ENCODE assay signal across 8 cellular contexts in genomic region chr16:29848420-29849297, GRCh38. TPM values are rescaled to one million over a fixed set of nuclear protein-coding genes. Genes with fewer than 3 reads are reported as not detected.
DNase-seq lines count a peak whose midpoint lies in the region; ATAC-seq, FAIRE-seq and TF ChIP-seq lines count a peak whose summit lies in the region.

No MANE protein-coding gene starts in this region.

- no peaks in the 10 kb centered on the region for H3K9me3 ChIP-seq in A549
- H3K9me3 ChIP-seq in lung (ENCODE audit: control insufficient read depth in 2 of 2, insufficient read depth in 1 of 2, low read length in 1 of 2): no peaks in the 10 kb centered on the region

- in situ Hi-C loops in GM13976 (cut with MboI; ENCODE audit: low sequenced_read_pairs, unreplicated experiment): no loop called here

- H3K36me3 ChIP-seq in lung (ENCODE audit: control insufficient read depth in 2 of 2, insufficient read depth in 2 of 2, low read length in 2 of 2): peaks cover 4 to 42% of the 10 kb centered on the region in 2 donors

- H3K4me3 ChIP-seq in A549: no peak overlapping the region
- no peak overlapping the region for H3K4me3 ChIP-seq in dorsolateral prefrontal cortex
- H3K4me3 ChIP-seq in lung: no peak overlapping the region

- no peak for TF ChIP-seq EP300 in A549 (IDR thresholded peaks at IDR 0.05)

- ATAC-seq in A549 (peak; percentile 92 to 95), lung (ENCODE audit: insufficient read depth, low FRiP score) (peak; percentile 55), HG03025 (IDR thresholded peaks at IDR 0.05; ENCODE audit: low FRiP score, unreplicated experiment) (no peak)

- no peaks in the 10 kb centered on the region for H3K27me3 ChIP-seq in dorsolateral prefrontal cortex
- H3K27me3 ChIP-seq in lung (ENCODE audit: control insufficient read depth, insufficient read depth): no peaks in the 10 kb centered on the region

- peak; percentile 89 for TF ChIP-seq CTCF in A549 (IDR thresholded peaks at IDR 0.05)
- peak; percentile 85 for TF ChIP-seq CTCF in GM13976 (IDR thresholded peaks at IDR 0.05; ENCODE audit: borderline replicate concordance, control extremely low read depth, extremely low read depth, insufficient read depth, missing control alignments)
- peak; percentile 37 to 96 (median 85) for TF ChIP-seq CTCF in dorsolateral prefrontal cortex (IDR thresholded peaks at IDR 0.05 in 54 of 56, conservative IDR thresholded peaks at IDR 0.05 in 2 of 56; ENCODE audit: low read depth in 1 of 56, partially characterized antibody in 56 of 56)
- TF ChIP-seq CTCF in lung (IDR thresholded peaks at IDR 0.05; ENCODE audit: control extremely low read depth, extremely low read depth): peak; percentile 70

- H3K4me1 ChIP-seq in A549: no peaks in the 10 kb centered on the region
- peaks cover 0 to 3% of the 10 kb centered on the region in 2 donors for H3K4me1 ChIP-seq in lung (ENCODE audit: control insufficient read depth in 2 of 2, insufficient read depth in 2 of 2, low read length in 2 of 2)

- peak; percentile 77 to 81 for DNase-seq in A549 (ENCODE audit: low read depth in 1 of 2, low spot score in 1 of 2)
- peak; percentile 88 for DNase-seq in GM13976 (ENCODE audit: low spot score)
- peak; percentile 62 for DNase-seq in NCI-H460 (ENCODE audit: extremely low read depth, low read depth)
- peak; percentile 86 to 89 for DNase-seq in activated CD4-positive, alpha-beta T cell treated with anti-CD3 and anti-CD28 coated beads, Interleukin-2, amount 50 U/mL, for 48 hours
- DNase-seq in dorsolateral prefrontal cortex: peak; percentile 56 to 84 (median 74)
- peak; percentile 79 for DNase-seq in lung (ENCODE audit: low spot score)
- peak; percentile 68 for DNase-seq in stimulated activated CD8-positive, alpha-beta memory T cell treated with anti-CD3 and anti-CD28 coated beads, Interleukin-15, amount 100 ng/mL, for 1 hour (ENCODE audit: low read depth)

- no peak overlapping the region for H3K27ac ChIP-seq in A549
- peak overlapping the region in 46 of 59 donors; percentile 1 to 78 (median 52) for H3K27ac ChIP-seq in dorsolateral prefrontal cortex
- no peak overlapping the region for H3K27ac ChIP-seq in lung (ENCODE audit: low read depth in 1 of 2, low read length in 1 of 2)

- WGBS in A549 (ENCODE audit: missing lambda C conversion rate): 37% methylated on average over 15 of the region's 15 CpGs
- WGBS in lung, 2 donors: 46 to 47% methylated on average over 15 of the region's 15 CpGs

- CTCF ChIA-PET in A549 (lab: Yijun Ruan, JAX): interaction anchor here (0.5 to 26.2 kb wide), 49 partner anchors 11 to 195 kb away, joined by 3 to 568 read pairs (median 4); partner anchors contain the start of genes C16orf92, CDIPT, HIRIP3 and INO80E

- TF ChIP-seq RAD21 in A549 (conservative IDR thresholded peaks at IDR 0.05 in 1 of 2, IDR thresholded peaks at IDR 0.05 in 1 of 2): peak; percentile 78 to 86

- intact Hi-C loops in dorsolateral prefrontal cortex (cut with DNase I): loop anchor here in 1 of 2 donors (2.0 to 5.0 kb wide), 2 partner anchors 40 to 79 kb away; partner anchors contain the start of gene KCTD13

- POLR2A ChIA-PET in A549 (lab: Yijun Ruan, JAX): interaction anchor here (0.6 to 1.2 kb wide), 5 partner anchors 26 to 41 kb away, joined by 3 to 9 read pairs (median 4); partner anchors contain the start of genes MVP and PAGR1

- FAIRE-seq in A549 (lab: Jason Lieb, UNC): no peak

- TF ChIP-seq POLR2A in A549 (IDR thresholded peaks at IDR 0.05; ENCODE audit: low read length): no peak

- H3K4me2 ChIP-seq in A549: no peak overlapping the region

TF ChIP-seq in A549, 52 proteins besides CTCF, POLR2A, EP300 and RAD21 (continues in another document):
- TF ChIP-seq HMGXB4 (CRISPR knock-in tag; IDR thresholded peaks at IDR 0.05; ENCODE audit: borderline replicate concordance): no peak
- no peak for TF ChIP-seq ZSCAN20 (CRISPR knock-in tag; IDR thresholded peaks at IDR 0.05)
- no peak for TF ChIP-seq HOXA7 (CRISPR knock-in tag; IDR thresholded peaks at IDR 0.05)
- no peak for TF ChIP-seq HOXB5 (CRISPR knock-in tag; IDR thresholded peaks at IDR 0.05)
- TF ChIP-seq SREBF2 (IDR thresholded peaks at IDR 0.05): no peak
- 0 out of 5 replicates have a peak, but pooled peaks of 1 of the 2 experiments have one; percentile 19 for TF ChIP-seq JUN (IDR thresholded peaks at IDR 0.05)
- no peak for TF ChIP-seq KDM5A (IDR thresholded peaks at IDR 0.05)
- TF ChIP-seq HDAC2 (IDR thresholded peaks at IDR 0.05): no peak
- TF ChIP-seq SMC3 (IDR thresholded peaks at IDR 0.05): peak; percentile 90
- TF ChIP-seq EHMT2 (IDR thresholded peaks at IDR 0.05; ENCODE audit: low read depth): no peak

RNA-seq across cellular contexts. Expression of gene CDIPT, which starts 14.4 kb away (rescaled TPM):
- polyA plus RNA-seq in A549 (2011; rRNA removed): 64.0 and 84.3 TPM in 2 replicates
- polyA plus RNA-seq in A549 (2012; cell fraction: cytosol; rRNA removed): 101 and 128 TPM in 2 replicates
- polyA plus RNA-seq in A549 (2012; cell fraction: nucleus; rRNA removed): 105 TPM in 2 replicates
- polyA plus RNA-seq in A549 (2017; fragmentation: RNase III; extraction: RNeasy Plus Mini Kit Qiagen cat#74134 plus additional on column Dnase treatment): 60.3 to 72.1 TPM (median 71.2 TPM) in 3 replicates
- 45.2 and 48.8 TPM in 2 replicates for polyA minus RNA-seq in A549 (2011; rRNA and poly(A)+ RNA removed)
- total RNA-seq in NCI-H460 (2014; rRNA removed; shearing (Covaris generic)): 65.5 and 69.3 TPM in 2 replicates
- polyA plus RNA-seq in NCI-H460 (2014; cell fraction: nucleus; rRNA removed): 61.3 and 64.1 TPM in 2 replicates
- total RNA-seq in dorsolateral prefrontal cortex: 100 to 1,000 TPM in 36 of 120 experiments, 10 to 100 TPM in 84; 63.9 to 118 (median 94.7) TPM
- 10 to 100 TPM; 66.9 to 71.7 TPM for total RNA-seq in lung
- polyA plus RNA-seq in lung: 100 to 1,000 TPM in 1 of 2 donors, 10 to 100 TPM in 1; 75.0 to 105 TPM

RNA-seq across cellular contexts. Expression of gene MVP, which starts 28.4 kb away (rescaled TPM):
- 73.3 and 87.7 TPM in 2 replicates for polyA plus RNA-seq in A549 (2011; rRNA removed)
- polyA plus RNA-seq in A549 (2012; cell fraction: cytosol; rRNA removed): 50.3 and 58.7 TPM in 2 replicates
- 188 and 201 TPM in 2 replicates for polyA plus RNA-seq in A549 (2012; cell fraction: nucleus; rRNA removed)
- 86.2 to 109 TPM (median 106 TPM) in 3 replicates for polyA plus RNA-seq in A549 (2017; fragmentation: RNase III; extraction: RNeasy Plus Mini Kit Qiagen cat#74134 plus additional on column Dnase treatment)
- 325 and 351 TPM in 2 replicates for polyA minus RNA-seq in A549 (2011; rRNA and poly(A)+ RNA removed)
- 32.9 and 35.9 TPM in 2 replicates for total RNA-seq in NCI-H460 (2014; rRNA removed; shearing (Covaris generic))
- 18.9 and 21.7 TPM in 2 replicates for polyA plus RNA-seq in NCI-H460 (2014; cell fraction: nucleus; rRNA removed)
- 10 to 100 TPM; 16.4 to 85.7 (median 36.1) TPM for total RNA-seq in dorsolateral prefrontal cortex
- total RNA-seq in lung: 100 to 1,000 TPM; 150 to 322 TPM
- polyA plus RNA-seq in lung: 100 to 1,000 TPM; 239 to 267 TPM

RNA-seq across cellular contexts. Expression of gene PAGR1, which starts 32.7 kb away (rescaled TPM):
- polyA plus RNA-seq in A549 (2011; rRNA removed) (18.9 and 26.7 TPM in 2 replicates), A549 (2017; fragmentation: RNase III; extraction: RNeasy Plus Mini Kit Qiagen cat#74134 plus additional on column Dnase treatment) (41.0 to 44.5 TPM (median 43.1 TPM) in 3 replicates), lung (10 to 100 TPM; 29.8 to 43.2 TPM)
- polyA plus RNA-seq in A549 (2012; cell fraction: cytosol; rRNA removed): 43.8 and 50.3 TPM in 2 replicates
- polyA plus RNA-seq in A549 (2012; cell fraction: nucleus; rRNA removed): 25.9 and 29.0 TPM in 2 replicates
- polyA minus RNA-seq in A549 (2011; rRNA and poly(A)+ RNA removed): 4.3 and 5.9 TPM in 2 replicates
- 23.3 and 25.8 TPM in 2 replicates for total RNA-seq in NCI-H460 (2014; rRNA removed; shearing (Covaris generic))
- 40.0 and 47.2 TPM in 2 replicates for polyA plus RNA-seq in NCI-H460 (2014; cell fraction: nucleus; rRNA removed)
- total RNA-seq in dorsolateral prefrontal cortex (10 to 100 TPM; 16.6 to 44.6 (median 24.7) TPM), lung (10 to 100 TPM; 18.4 to 23.1 TPM)

RNA-seq across cellular contexts. Expression of gene PRRT2, which starts 36.7 kb away (rescaled TPM):
- polyA plus RNA-seq in A549 (2011; rRNA removed): 0.25 and 0.34 TPM in 2 replicates
- 0.54 and 0.62 TPM in 2 replicates for polyA plus RNA-seq in A549 (2012; cell fraction: cytosol; rRNA removed)
- 5.0 and 5.1 TPM in 2 replicates for polyA plus RNA-seq in A549 (2012; cell fraction: nucleus; rRNA removed)
- polyA plus RNA-seq in A549 (2017; fragmentation: RNase III; extraction: RNeasy Plus Mini Kit Qiagen cat#74134 plus additional on column Dnase treatment): 0.34 to 0.55 TPM (median 0.44 TPM) in 3 replicates
- polyA minus RNA-seq in A549 (2011; rRNA and poly(A)+ RNA removed): 0.29 and 0.34 TPM in 2 replicates
- 0.20 and 0.22 TPM in 2 replicates for total RNA-seq in NCI-H460 (2014; rRNA removed; shearing (Covaris generic))
- 0.70 TPM in 1 of 2 replicates, not detected in the other for polyA plus RNA-seq in NCI-H460 (2014; cell fraction: nucleus; rRNA removed)
- 100 to 1,000 TPM in 117 of 120 experiments, 10 to 100 TPM in 3; 59.4 to 245 (median 169) TPM for total RNA-seq in dorsolateral prefrontal cortex
- 1 to 10 TPM; 1.2 to 6.5 TPM for total RNA-seq in lung
- 1 to 10 TPM in 1 of 2 donors, under 1 TPM in 1; 0.49 to 1.8 TPM for polyA plus RNA-seq in lung

RNA-seq across cellular contexts. Expression of gene MAZ, which starts 42.3 kb away (rescaled TPM):
- polyA plus RNA-seq in A549 (2011; rRNA removed): 79.6 and 99.7 TPM in 2 replicates
- 192 and 249 TPM in 2 replicates for polyA plus RNA-seq in A549 (2012; cell fraction: cytosol; rRNA removed)
- polyA plus RNA-seq in A549 (2012; cell fraction: nucleus; rRNA removed): 213 and 345 TPM in 2 replicates
- polyA plus RNA-seq in A549 (2017; fragmentation: RNase III; extraction: RNeasy Plus Mini Kit Qiagen cat#74134 plus additional on column Dnase treatment): 216 to 231 TPM (median 221 TPM) in 3 replicates
- polyA minus RNA-seq in A549 (2011; rRNA and poly(A)+ RNA removed): 200 and 239 TPM in 2 replicates
- total RNA-seq in NCI-H460 (2014; rRNA removed; shearing (Covaris generic)): 206 and 220 TPM in 2 replicates
- polyA plus RNA-seq in NCI-H460 (2014; cell fraction: nucleus; rRNA removed): 297 and 324 TPM in 2 replicates
- total RNA-seq in dorsolateral prefrontal cortex: 100 to 1,000 TPM; 133 to 275 (median 174) TPM
- total RNA-seq in lung: 100 to 1,000 TPM in 1 of 2 donors, 10 to 100 TPM in 1; 94.9 to 159 TPM
- 100 to 1,000 TPM; 112 to 170 TPM for polyA plus RNA-seq in lung

Comparison
In these comparisons a context has a peak if more than half of its experiments do, and no peak if none do; other contexts are left out.
1. H3K27ac ChIP-seq: peak in dorsolateral prefrontal cortex (46 of 59); none in A549 (0 of 2) and lung (0 of 2).
2. Peak in every context shown above with its lines, with median percentiles within 50 percentile points of each other: DNase-seq and CTCF ChIP-seq.